ENCODE assay signal across 4 cellular contexts in the genomic region with DNA sequence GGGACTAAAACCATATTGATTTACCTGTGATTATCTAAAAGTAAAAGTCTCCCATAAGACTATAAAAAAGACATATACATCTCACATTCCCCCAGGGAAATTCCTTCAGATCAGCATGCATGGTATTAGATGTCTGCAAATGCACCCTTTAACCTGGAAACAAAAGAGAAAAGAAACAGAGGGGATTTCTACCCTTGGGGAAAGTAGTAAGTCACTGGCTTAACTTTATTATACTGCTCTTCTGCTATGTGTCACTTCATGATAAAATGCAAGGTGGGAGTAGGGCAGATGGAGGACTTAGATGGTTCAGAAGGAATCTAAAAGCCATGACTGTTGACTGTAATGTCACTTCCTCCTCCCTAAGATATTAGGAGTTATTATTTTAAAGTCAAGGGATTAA.
"Had no signal": no experiment of that assay in that cellular context is flagged by ENCODE, and none has a peak within 500 bp of the region (broad histone marks: within the 10 kb centered on the region; RNA-seq: fewer than 3 reads in every experiment).

No MANE protein-coding gene starts in this region.

- H3K9me3 Mint-ChIP-seq: GM23338, H9 had no signal

- H3K4me3 ChIP-seq: GM23338, K562 had no signal

- H3K4me3 Mint-ChIP-seq: GM23338, H9 had no signal

- DNase-seq: H9, IMR-90 had no signal

- H3K27ac Mint-ChIP-seq: GM23338, H9 had no signal
